In the genomic region with DNA sequence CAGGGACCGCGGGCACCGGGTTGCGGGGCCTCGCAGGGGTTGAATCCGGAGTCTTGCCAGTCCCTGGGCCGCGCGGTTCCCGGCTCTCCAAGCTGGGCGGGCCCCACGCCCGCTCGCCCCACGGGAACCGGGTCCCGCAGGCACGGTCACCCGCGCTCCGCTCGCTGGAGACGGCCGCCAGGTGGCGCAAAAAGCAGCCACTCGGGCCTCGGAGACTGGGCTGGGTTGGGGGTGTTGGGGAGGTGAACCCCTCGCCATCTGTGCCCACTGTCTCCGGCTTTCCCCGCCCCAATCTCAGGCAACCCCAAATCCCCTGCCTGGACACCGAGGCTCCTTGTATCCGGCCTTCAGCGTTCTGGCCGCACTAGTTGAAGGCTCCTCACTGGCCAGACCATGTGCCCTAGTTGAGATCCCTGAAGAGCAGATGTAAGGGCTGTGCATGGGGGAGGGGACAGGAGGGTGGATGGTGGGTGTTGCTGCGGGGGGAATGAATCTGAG, we compare ENCODE assay signal across 1 cellular context.
TF ChIP-seq lines count a peak whose summit lies in the region.

No MANE protein-coding gene starts in this region.

TF ChIP-seq in HepG2, 621 proteins besides CTCF, POLR2A, EP300 and RAD21:
- TF ChIP-seq, protein P1, sequence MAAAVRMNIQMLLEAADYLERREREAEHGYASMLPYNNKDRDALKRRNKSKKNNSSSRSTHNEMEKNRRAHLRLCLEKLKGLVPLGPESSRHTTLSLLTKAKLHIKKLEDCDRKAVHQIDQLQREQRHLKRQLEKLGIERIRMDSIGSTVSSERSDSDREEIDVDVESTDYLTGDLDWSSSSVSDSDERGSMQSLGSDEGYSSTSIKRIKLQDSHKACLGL (CRISPR knock-in tag; IDR thresholded peaks at IDR 0.05) = no peak
- TF ChIP-seq NFIC (IDR thresholded peaks at IDR 0.05; ENCODE audit: low read length) (no peak), RXRA (CRISPR knock-in tag; IDR thresholded peaks at IDR 0.05) (no peak), MEIS1 (CRISPR knock-in tag; IDR thresholded peaks at IDR 0.05; ENCODE audit: borderline replicate concordance) (no peak), ZNF326 (CRISPR knock-in tag; IDR thresholded peaks at IDR 0.05; ENCODE audit: borderline replicate concordance) (no peak), ZSCAN12 (CRISPR knock-in tag; IDR thresholded peaks at IDR 0.05) (no peak), ZNF589 (CRISPR knock-in tag; conservative IDR thresholded peaks at IDR 0.05) (no peak), XRCC5 (optimal IDR thresholded peaks at IDR 0.05; ENCODE audit: low read length) (peak; percentile 21), HOXA3 (CRISPR knock-in tag; IDR thresholded peaks at IDR 0.05) (no peak), MBNL3 (CRISPR knock-in tag; conservative IDR thresholded peaks at IDR 0.05) (no peak), TBX2 (CRISPR knock-in tag; IDR thresholded peaks at IDR 0.05; ENCODE audit: borderline replicate concordance) (0 out of 2 replicates have a peak, but pooled peaks have one; percentile 9), HNRNPK (IDR thresholded peaks at IDR 0.05; ENCODE audit: low read depth, low read length, poor library complexity, severe bottlenecking) (peak; percentile 12), ZNF674 (CRISPR knock-in tag; IDR thresholded peaks at IDR 0.05; ENCODE audit: low read depth) (no peak), NONO (IDR thresholded peaks at IDR 0.05) (no peak), NONO (CRISPR knock-in tag; conservative IDR thresholded peaks at IDR 0.05) (no peak), ZNF737 (CRISPR knock-in tag; IDR thresholded peaks at IDR 0.05; ENCODE audit: borderline replicate concordance) (no peak), SMC3 (IDR thresholded peaks at IDR 0.05; ENCODE audit: low read length) (peak; percentile 15; the same call in 1 of the 2 replicates), SRSF1 (optimal IDR thresholded peaks at IDR 0.05; ENCODE audit: low read depth, low read length) (no peak), ZNF430 (CRISPR knock-in tag; IDR thresholded peaks at IDR 0.05) (no peak), ZNF598 (CRISPR knock-in tag; IDR thresholded peaks at IDR 0.05; ENCODE audit: borderline replicate concordance) (peak; percentile 35; the same call in 1 of the 2 replicates), KDM2A (CRISPR knock-in tag; IDR thresholded peaks at IDR 0.05; ENCODE audit: borderline replicate concordance, low read depth) (peak; percentile 28; the same call in 1 of the 2 replicates), STAG1 (CRISPR knock-in tag; IDR thresholded peaks at IDR 0.05) (peak; percentile 34), ZNF501 (CRISPR knock-in tag; IDR thresholded peaks at IDR 0.05) (0 out of 2 replicates have a peak, but pooled peaks have one; percentile 22), ZNF564 (CRISPR knock-in tag; IDR thresholded peaks at IDR 0.05) (no peak), YY1 (IDR thresholded peaks at IDR 0.05; ENCODE audit: insufficient read depth, insufficient replicate concordance, low read depth, low read length) (peak; percentile 14)
- TF ChIP-seq, protein P2, sequence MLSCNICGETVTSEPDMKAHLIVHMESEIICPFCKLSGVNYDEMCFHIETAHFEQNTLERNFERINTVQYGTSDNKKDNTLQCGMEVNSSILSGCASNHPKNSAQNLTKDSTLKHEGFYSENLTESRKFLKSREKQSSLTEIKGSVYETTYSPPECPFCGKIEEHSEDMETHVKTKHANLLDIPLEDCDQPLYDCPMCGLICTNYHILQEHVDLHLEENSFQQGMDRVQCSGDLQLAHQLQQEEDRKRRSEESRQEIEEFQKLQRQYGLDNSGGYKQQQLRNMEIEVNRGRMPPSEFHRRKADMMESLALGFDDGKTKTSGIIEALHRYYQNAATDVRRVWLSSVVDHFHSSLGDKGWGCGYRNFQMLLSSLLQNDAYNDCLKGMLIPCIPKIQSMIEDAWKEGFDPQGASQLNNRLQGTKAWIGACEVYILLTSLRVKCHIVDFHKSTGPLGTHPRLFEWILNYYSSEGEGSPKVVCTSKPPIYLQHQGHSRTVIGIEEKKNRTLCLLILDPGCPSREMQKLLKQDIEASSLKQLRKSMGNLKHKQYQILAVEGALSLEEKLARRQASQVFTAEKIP (CRISPR knock-in tag; IDR thresholded peaks at IDR 0.05; ENCODE audit: borderline replicate concordance) = no peak
- TF ChIP-seq, protein P3, sequence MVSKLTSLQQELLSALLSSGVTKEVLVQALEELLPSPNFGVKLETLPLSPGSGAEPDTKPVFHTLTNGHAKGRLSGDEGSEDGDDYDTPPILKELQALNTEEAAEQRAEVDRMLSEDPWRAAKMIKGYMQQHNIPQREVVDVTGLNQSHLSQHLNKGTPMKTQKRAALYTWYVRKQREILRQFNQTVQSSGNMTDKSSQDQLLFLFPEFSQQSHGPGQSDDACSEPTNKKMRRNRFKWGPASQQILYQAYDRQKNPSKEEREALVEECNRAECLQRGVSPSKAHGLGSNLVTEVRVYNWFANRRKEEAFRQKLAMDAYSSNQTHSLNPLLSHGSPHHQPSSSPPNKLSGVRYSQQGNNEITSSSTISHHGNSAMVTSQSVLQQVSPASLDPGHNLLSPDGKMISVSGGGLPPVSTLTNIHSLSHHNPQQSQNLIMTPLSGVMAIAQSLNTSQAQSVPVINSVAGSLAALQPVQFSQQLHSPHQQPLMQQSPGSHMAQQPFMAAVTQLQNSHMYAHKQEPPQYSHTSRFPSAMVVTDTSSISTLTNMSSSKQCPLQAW (CRISPR knock-in tag; IDR thresholded peaks at IDR 0.05) = 0 out of 2 replicates have a peak, but pooled peaks have one; percentile 18
- TF ChIP-seq, protein P4, sequence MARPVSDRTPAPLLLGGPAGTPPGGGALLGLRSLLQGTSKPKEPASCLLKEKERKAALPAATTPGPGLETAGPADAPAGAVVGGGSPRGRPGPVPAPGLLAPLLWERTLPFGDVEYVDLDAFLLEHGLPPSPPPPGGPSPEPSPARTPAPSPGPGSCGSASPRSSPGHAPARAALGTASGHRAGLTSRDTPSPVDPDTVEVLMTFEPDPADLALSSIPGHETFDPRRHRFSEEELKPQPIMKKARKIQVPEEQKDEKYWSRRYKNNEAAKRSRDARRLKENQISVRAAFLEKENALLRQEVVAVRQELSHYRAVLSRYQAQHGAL (CRISPR knock-in tag; IDR thresholded peaks at IDR 0.05; ENCODE audit: not compliant biosample characterization) = no peak
- TF ChIP-seq, protein P5, sequence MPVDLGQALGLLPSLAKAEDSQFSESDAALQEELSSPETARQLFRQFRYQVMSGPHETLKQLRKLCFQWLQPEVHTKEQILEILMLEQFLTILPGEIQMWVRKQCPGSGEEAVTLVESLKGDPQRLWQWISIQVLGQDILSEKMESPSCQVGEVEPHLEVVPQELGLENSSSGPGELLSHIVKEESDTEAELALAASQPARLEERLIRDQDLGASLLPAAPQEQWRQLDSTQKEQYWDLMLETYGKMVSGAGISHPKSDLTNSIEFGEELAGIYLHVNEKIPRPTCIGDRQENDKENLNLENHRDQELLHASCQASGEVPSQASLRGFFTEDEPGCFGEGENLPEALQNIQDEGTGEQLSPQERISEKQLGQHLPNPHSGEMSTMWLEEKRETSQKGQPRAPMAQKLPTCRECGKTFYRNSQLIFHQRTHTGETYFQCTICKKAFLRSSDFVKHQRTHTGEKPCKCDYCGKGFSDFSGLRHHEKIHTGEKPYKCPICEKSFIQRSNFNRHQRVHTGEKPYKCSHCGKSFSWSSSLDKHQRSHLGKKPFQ (CRISPR knock-in tag; IDR thresholded peaks at IDR 0.05; ENCODE audit: insufficient replicate concordance) = peak; percentile 5
- TF ChIP-seq, protein P6, sequence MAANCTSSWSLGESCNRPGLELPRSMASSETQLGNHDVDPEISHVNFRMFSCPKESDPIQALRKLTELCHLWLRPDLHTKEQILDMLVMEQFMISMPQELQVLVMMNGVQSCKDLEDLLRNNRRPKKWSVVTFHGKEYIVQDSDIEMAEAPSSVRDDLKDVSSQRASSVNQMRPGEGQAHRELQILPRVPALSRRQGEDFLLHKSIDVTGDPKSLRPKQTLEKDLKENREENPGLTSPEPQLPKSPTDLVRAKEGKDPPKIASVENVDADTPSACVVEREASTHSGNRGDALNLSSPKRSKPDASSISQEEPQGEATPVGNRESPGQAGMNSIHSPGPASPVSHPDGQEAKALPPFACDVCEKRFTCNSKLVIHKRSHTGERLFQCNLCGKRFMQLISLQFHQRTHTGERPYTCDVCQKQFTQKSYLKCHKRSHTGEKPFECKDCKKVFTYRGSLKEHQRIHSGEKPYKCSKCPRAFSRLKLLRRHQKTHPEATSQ (CRISPR knock-in tag; IDR thresholded peaks at IDR 0.05; ENCODE audit: borderline replicate concordance) = no peak
- TF ChIP-seq, protein P7, sequence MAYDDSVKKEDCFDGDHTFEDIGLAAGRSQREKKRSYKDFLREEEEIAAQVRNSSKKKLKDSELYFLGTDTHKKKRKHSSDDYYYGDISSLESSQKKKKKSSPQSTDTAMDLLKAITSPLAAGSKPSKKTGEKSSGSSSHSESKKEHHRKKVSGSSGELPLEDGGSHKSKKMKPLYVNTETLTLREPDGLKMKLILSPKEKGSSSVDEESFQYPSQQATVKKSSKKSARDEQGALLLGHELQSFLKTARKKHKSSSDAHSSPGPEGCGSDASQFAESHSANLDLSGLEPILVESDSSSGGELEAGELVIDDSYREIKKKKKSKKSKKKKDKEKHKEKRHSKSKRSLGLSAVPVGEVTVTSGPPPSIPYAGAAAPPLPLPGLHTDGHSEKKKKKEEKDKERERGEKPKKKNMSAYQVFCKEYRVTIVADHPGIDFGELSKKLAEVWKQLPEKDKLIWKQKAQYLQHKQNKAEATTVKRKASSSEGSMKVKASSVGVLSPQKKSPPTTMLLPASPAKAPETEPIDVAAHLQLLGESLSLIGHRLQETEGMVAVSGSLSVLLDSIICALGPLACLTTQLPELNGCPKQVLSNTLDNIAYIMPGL (CRISPR knock-in tag; IDR thresholded peaks at IDR 0.05; ENCODE audit: borderline replicate concordance in 1 of 2, low read depth in 1 of 2) = 0 out of 4 replicates have a peak, but pooled peaks of 1 of the 2 experiments have one; percentile 16
- TF ChIP-seq, protein P8, sequence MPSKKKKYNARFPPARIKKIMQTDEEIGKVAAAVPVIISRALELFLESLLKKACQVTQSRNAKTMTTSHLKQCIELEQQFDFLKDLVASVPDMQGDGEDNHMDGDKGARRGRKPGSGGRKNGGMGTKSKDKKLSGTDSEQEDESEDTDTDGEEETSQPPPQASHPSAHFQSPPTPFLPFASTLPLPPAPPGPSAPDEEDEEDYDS (CRISPR knock-in tag; IDR thresholded peaks at IDR 0.05) = no peak
- TF ChIP-seq, protein P9, sequence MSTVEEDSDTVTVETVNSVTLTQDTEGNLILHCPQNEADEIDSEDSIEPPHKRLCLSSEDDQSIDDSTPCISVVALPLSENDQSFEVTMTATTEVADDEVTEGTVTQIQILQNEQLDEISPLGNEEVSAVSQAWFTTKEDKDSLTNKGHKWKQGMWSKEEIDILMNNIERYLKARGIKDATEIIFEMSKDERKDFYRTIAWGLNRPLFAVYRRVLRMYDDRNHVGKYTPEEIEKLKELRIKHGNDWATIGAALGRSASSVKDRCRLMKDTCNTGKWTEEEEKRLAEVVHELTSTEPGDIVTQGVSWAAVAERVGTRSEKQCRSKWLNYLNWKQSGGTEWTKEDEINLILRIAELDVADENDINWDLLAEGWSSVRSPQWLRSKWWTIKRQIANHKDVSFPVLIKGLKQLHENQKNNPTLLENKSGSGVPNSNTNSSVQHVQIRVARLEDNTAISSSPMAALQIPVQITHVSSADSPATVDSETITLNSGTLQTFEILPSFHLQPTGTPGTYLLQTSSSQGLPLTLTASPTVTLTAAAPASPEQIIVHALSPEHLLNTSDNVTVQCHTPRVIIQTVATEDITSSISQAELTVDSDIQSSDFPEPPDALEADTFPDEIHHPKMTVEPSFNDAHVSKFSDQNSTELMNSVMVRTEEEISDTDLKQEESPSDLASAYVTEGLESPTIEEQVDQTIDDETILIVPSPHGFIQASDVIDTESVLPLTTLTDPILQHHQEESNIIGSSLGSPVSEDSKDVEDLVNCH (CRISPR knock-in tag; IDR thresholded peaks at IDR 0.05) = no peak
